Comparison of ENCODE assay signal across 1 cellular context in the genomic region with DNA sequence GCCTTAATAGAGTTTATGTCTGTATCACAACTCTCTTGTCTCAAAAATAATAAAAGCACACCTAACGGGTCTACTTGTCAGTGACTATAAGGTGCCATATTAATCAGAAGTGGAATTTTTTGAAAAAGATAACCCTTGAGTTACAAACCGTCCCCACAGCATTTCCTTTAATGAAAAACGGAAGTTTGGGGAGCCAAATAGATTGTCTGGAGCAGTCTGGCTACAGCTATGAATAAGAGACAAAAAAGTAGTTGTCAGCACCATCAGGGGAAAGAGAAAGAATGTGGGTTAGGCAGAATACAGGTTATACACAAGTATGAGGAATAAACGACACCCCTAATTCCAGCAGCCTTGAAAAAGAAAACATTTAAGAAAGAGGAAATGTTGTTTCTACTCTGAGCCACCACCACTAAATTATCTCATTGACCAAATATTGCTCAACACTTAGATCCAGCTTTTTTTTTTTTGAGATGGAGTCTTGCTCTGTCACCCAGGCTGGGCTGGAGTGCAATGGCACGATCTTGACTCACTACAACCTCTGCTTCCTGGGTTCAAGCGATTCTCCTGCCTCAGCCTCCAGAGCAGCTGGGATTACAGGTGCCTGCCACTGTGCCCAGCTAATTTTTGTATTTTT.
TF ChIP-seq lines count a peak whose summit lies in the region.

No MANE protein-coding gene starts in this region.

TF ChIP-seq in liver, 16 proteins besides CTCF, POLR2A, EP300 and RAD21 (continued from another document):
- TF ChIP-seq, protein P1, sequence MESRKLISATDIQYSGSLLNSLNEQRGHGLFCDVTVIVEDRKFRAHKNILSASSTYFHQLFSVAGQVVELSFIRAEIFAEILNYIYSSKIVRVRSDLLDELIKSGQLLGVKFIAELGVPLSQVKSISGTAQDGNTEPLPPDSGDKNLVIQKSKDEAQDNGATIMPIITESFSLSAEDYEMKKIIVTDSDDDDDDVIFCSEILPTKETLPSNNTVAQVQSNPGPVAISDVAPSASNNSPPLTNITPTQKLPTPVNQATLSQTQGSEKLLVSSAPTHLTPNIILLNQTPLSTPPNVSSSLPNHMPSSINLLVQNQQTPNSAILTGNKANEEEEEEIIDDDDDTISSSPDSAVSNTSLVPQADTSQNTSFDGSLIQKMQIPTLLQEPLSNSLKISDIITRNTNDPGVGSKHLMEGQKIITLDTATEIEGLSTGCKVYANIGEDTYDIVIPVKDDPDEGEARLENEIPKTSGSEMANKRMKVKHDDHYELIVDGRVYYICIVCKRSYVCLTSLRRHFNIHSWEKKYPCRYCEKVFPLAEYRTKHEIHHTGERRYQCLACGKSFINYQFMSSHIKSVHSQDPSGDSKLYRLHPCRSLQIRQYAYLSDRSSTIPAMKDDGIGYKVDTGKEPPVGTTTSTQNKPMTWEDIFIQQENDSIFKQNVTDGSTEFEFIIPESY (IDR thresholded peaks at IDR 0.05): no peak
- TF ChIP-seq YY1 (IDR thresholded peaks at IDR 0.05) (peak; percentile 32), HNF4A (conservative IDR thresholded peaks at IDR 0.05) (peak in 1 of 2 donors; percentile 9), JUND (IDR thresholded peaks at IDR 0.05) (peak; percentile 39 to 45)
TF ChIP-seq in liver: peak in this region for 3.
